In genomic region chr21:45347712-45348477, GRCh38 we compare ENCODE assay signal across 23 cellular contexts. TPM values are rescaled to one million over a fixed set of nuclear protein-coding genes. Genes with fewer than 3 reads are reported as not detected.
DNase-seq lines count a peak whose midpoint lies in the region; ATAC-seq, FAIRE-seq and TF ChIP-seq lines count a peak whose summit lies in the region.
"Had no signal": no experiment of that assay in that cellular context is flagged by ENCODE, and none has a peak within 500 bp of the region (broad histone marks: within the 10 kb centered on the region; RNA-seq: fewer than 3 reads in every experiment).

No MANE protein-coding gene starts in this region.

- no peak overlapping the region for H3K9ac ChIP-seq in H9 (ENCODE audit: extremely low read depth, insufficient read length, low read length)
- no peak overlapping the region for H3K9ac ChIP-seq in duodenal mucosa (ENCODE audit: low read depth in 1 of 2, low read length in 2 of 2)
- no peak overlapping the region for H3K9ac ChIP-seq in mesenchymal stem cell (ENCODE audit: low read length)
- no peak overlapping the region for H3K9ac ChIP-seq in Karpas-422 (ENCODE audit: low read length)

- no CpG with 5 or more reads among the region's 25 CpGs for WGBS in H9 (ENCODE audit: extremely low coverage, insufficient read length, low lambda C conversion rate)
- WGBS in mesenchymal stem cell, result 83% methylated on average over 24 of the region's 25 CpGs
- WGBS in stomach, 5 donors, result 71 to 78% (median 74%) methylated on average over 23 to 25 of the region's 25 CpGs

- no peaks in the 10 kb centered on the region for H3K9me2 ChIP-seq in Karpas-422 (replicated peaks; ENCODE audit: insufficient read depth, low read length)

- H3K23ac ChIP-seq in H9 (ENCODE audit: insufficient read length, low read depth, low read length) (no peak overlapping the region), mesenchymal stem cell (ENCODE audit: low read length in 2 of 2) (no peak overlapping the region)

- no peak for ATAC-seq in GM21825 (IDR thresholded peaks at IDR 0.05; ENCODE audit: unreplicated experiment)
- no peak for ATAC-seq in activated naive CD8-positive, alpha-beta T cell treated with anti-CD3 and anti-CD28 coated beads, Interleukin-2, amount 50 U/mL, for 24 hours
- ATAC-seq: foreskin keratinocyte had no signal

- H2BK120ac ChIP-seq in H9 (ENCODE audit: low read depth, low read length, poor library complexity, severe bottlenecking) (no peak overlapping the region), mesenchymal stem cell (ENCODE audit: low read depth, low read length) (no peak overlapping the region)

- DNase-seq in H9, result no peak
- no peak for DNase-seq in mesenchymal stem cell
- DNase-seq in stomach, result no peak
- DNase-seq in Karpas-422, result no peak
- no peak for DNase-seq in activated naive CD8-positive, alpha-beta T cell treated with anti-CD3 and anti-CD28 coated beads, Interleukin-2, amount 50 U/mL, for 24 hours
- DNase-seq in frontal cortex (ENCODE audit: low spot score in 2 of 2), result no peak
- DNase-seq: activated CD4-positive, alpha-beta T cell treated with anti-CD3 and anti-CD28 coated beads for 48 hours; activated naive CD4-positive, alpha-beta T cell treated with anti-CD3 and anti-CD28 coated beads for 36 hours; activated T-cell treated with anti-CD3 and anti-CD28 coated beads for 4 hours; AML-193; Calu3; foreskin keratinocyte; GDM1; Kasumi-1; NCI-H1436; SIG-M5; stimulated activated naive CD4-positive, alpha-beta T cell; T1000 had no signal

- FAIRE-seq in frontal cortex (lab: Jason Lieb, UNC), result no peak

- no peak overlapping the region for H3K4me2 ChIP-seq in H9 (ENCODE audit: insufficient read depth, insufficient read length, low read length)
- no peak overlapping the region for H3K4me2 ChIP-seq in mesenchymal stem cell (ENCODE audit: low read length, poor library complexity, severe bottlenecking)
- no peak overlapping the region for H3K4me2 ChIP-seq in Karpas-422 (ENCODE audit: low read depth, low read length, poor library complexity, severe bottlenecking)

- H2BK5ac ChIP-seq in H9 (ENCODE audit: insufficient read length, low read length) (no peak overlapping the region), mesenchymal stem cell (ENCODE audit: low read depth, low read length, poor library complexity, severe bottlenecking) (no peak overlapping the region)

- H4K8ac ChIP-seq in H9 (replicated peaks; ENCODE audit: insufficient read length, low read depth, low read length) (no peak overlapping the region), mesenchymal stem cell (ENCODE audit: low read length) (peak overlapping the region; percentile 80)

- intact Hi-C loops in stomach (cut with DNase I; ENCODE audit: low total_unique reads), result no loop called here

- H3K18ac ChIP-seq in H9 (ENCODE audit: insufficient read length, low read depth, low read length) (no peak overlapping the region), mesenchymal stem cell (ENCODE audit: low read depth in 1 of 2, low read length in 2 of 2) (peak overlapping the region; percentile 68 to 72)

- no peak overlapping the region for H3K4me3 Mint-ChIP-seq in H9
- no peak overlapping the region for H3K4me3 Mint-ChIP-seq in activated naive CD8-positive, alpha-beta T cell treated with anti-CD3 and anti-CD28 coated beads, Interleukin-2, amount 50 U/mL, for 24 hours
- H3K4me3 Mint-ChIP-seq: activated naive CD4-positive, alpha-beta T cell treated with anti-CD3 and anti-CD28 coated beads for 36 hours; memory B cell; neural crest cell had no signal

- no peak overlapping the region; the same call in 1 of the 2 replicates for H3K14ac ChIP-seq in H9 (ENCODE audit: insufficient read depth, low read length)
- no peak overlapping the region for H3K14ac ChIP-seq in mesenchymal stem cell (ENCODE audit: low read length in 2 of 2)

- no peak overlapping the region for H2BK12ac ChIP-seq in H9 (ENCODE audit: insufficient read length, low read depth, low read length)
- peak overlapping the region in 1 of 2 experiments; percentile 23 for H2BK12ac ChIP-seq in mesenchymal stem cell (ENCODE audit: low read length in 2 of 2)

- H4K91ac ChIP-seq in H9 (ENCODE audit: insufficient read length, low read depth, low read length), result no peak overlapping the region
- H4K91ac ChIP-seq in mesenchymal stem cell (ENCODE audit: low read length), result peak overlapping the region; percentile 84

- no peak overlapping the region for H3K27ac Mint-ChIP-seq in H9
- H3K27ac Mint-ChIP-seq in activated naive CD8-positive, alpha-beta T cell treated with anti-CD3 and anti-CD28 coated beads, Interleukin-2, amount 50 U/mL, for 24 hours, result no peak overlapping the region
- H3K27ac Mint-ChIP-seq: activated naive CD4-positive, alpha-beta T cell treated with anti-CD3 and anti-CD28 coated beads for 36 hours; memory B cell had no signal

- H3K36me3 ChIP-seq in duodenal mucosa (ENCODE audit: control insufficient read depth in 1 of 2, insufficient read depth in 2 of 2, low read length in 2 of 2) (no peaks in the 10 kb centered on the region), mesenchymal stem cell (ENCODE audit: control insufficient read depth in 1 of 2, insufficient read depth in 2 of 2, low read depth in 1 of 2, low read length in 2 of 2) (no peaks in the 10 kb centered on the region), stomach (no peaks in the 10 kb centered on the region), Karpas-422 (ENCODE audit: insufficient read depth, low read length) (no peaks in the 10 kb centered on the region)

- H3K4me3 ChIP-seq in duodenal mucosa (ENCODE audit: low read depth in 1 of 2, low read length in 2 of 2) (no peak overlapping the region), mesenchymal stem cell (ENCODE audit: insufficient read depth in 1 of 2, low read depth in 1 of 2, low read length in 2 of 2) (no peak overlapping the region), stomach (no peak overlapping the region), Karpas-422 (ENCODE audit: low read length) (no peak overlapping the region)
- H3K4me3 ChIP-seq: skin epidermis had no signal

- no peak for TF ChIP-seq EP300 in stomach (IDR thresholded peaks at IDR 0.05)

- H3K9me3 Mint-ChIP-seq in H9, result peaks cover 1 to 9% of the 10 kb centered on the region in 2 experiments; a peak in 4 of 5 replicates
- no peaks in the 10 kb centered on the region for H3K9me3 Mint-ChIP-seq in activated naive CD8-positive, alpha-beta T cell treated with anti-CD3 and anti-CD28 coated beads, Interleukin-2, amount 50 U/mL, for 24 hours
- H3K9me3 Mint-ChIP-seq: activated naive CD4-positive, alpha-beta T cell treated with anti-CD3 and anti-CD28 coated beads for 36 hours; memory B cell; neural crest cell had no signal

- TF ChIP-seq CTCF in H9 (conservative IDR thresholded peaks at IDR 0.05) (no peak), stomach (IDR thresholded peaks at IDR 0.05) (no peak)

- H3K79me1 ChIP-seq in H9 (ENCODE audit: insufficient read depth, low read depth, low read length, poor library complexity, severe bottlenecking) (no peaks in the 10 kb centered on the region), mesenchymal stem cell (replicated peaks; ENCODE audit: low read length, poor library complexity, severe bottlenecking) (no peaks in the 10 kb centered on the region)

- H3K27me3 ChIP-seq in H9 (ENCODE audit: insufficient read depth, low read length), result no peaks in the 10 kb centered on the region
- no peaks in the 10 kb centered on the region for H3K27me3 ChIP-seq in duodenal mucosa (ENCODE audit: control insufficient read depth in 1 of 2, insufficient read depth in 2 of 2, low read length in 2 of 2)
- peaks cover 0 to 13% of the 10 kb centered on the region in 2 experiments for H3K27me3 ChIP-seq in mesenchymal stem cell (ENCODE audit: control insufficient read depth in 1 of 2, insufficient read depth in 1 of 2, low read length in 2 of 2)
- H3K27me3 ChIP-seq in stomach, result peaks cover 0 to 25% (median 0%) of the 10 kb centered on the region in 3 donors
- H3K27me3 ChIP-seq in Karpas-422 (ENCODE audit: low read length), result no peaks in the 10 kb centered on the region

- TF ChIP-seq POLR2A in stomach (IDR thresholded peaks at IDR 0.05), result no peak

- H3K56ac ChIP-seq in H9 (ENCODE audit: insufficient read length, low read depth, low read length), result no peak overlapping the region

- peaks cover 7% of the 10 kb centered on the region for H3K27me3 Mint-ChIP-seq in H9 (ENCODE audit: low read depth)
- no peaks in the 10 kb centered on the region for H3K27me3 Mint-ChIP-seq in activated naive CD8-positive, alpha-beta T cell treated with anti-CD3 and anti-CD28 coated beads, Interleukin-2, amount 50 U/mL, for 24 hours

- H3K9me3 ChIP-seq in H9 (ENCODE audit: control insufficient read depth, low read depth, low read length), result no peaks in the 10 kb centered on the region
- H3K9me3 ChIP-seq in duodenal mucosa (ENCODE audit: control insufficient read depth in 1 of 2, low read length in 2 of 2), result no peaks in the 10 kb centered on the region
- H3K9me3 ChIP-seq in mesenchymal stem cell (ENCODE audit: control insufficient read depth, low read length), result no peaks in the 10 kb centered on the region
- no peaks in the 10 kb centered on the region for H3K9me3 ChIP-seq in stomach
- H3K9me3 ChIP-seq in Karpas-422 (ENCODE audit: low read length), result no peaks in the 10 kb centered on the region

- H3K4me1 ChIP-seq in H9 (ENCODE audit: insufficient read depth, low read length), result no peaks in the 10 kb centered on the region; the same call in 1 of the 2 replicates
- peaks cover 0 to 10% of the 10 kb centered on the region in 2 donors for H3K4me1 ChIP-seq in duodenal mucosa (ENCODE audit: control insufficient read depth in 1 of 2, insufficient read depth in 2 of 2, low read length in 2 of 2)
- H3K4me1 ChIP-seq in mesenchymal stem cell (ENCODE audit: control insufficient read depth, insufficient read depth, low read depth, low read length), result peaks cover 23% of the 10 kb centered on the region
- peaks cover 0 to 36% (median 9%) of the 10 kb centered on the region in 4 donors for H3K4me1 ChIP-seq in stomach
- no peaks in the 10 kb centered on the region for H3K4me1 ChIP-seq in Karpas-422 (ENCODE audit: low read length)
- H3K4me1 ChIP-seq: foreskin keratinocyte had no signal

- H2AFZ ChIP-seq in H9 (ENCODE audit: low read length) (no peak overlapping the region), mesenchymal stem cell (ENCODE audit: low read depth, low read length) (no peak overlapping the region), Karpas-422 (ENCODE audit: low read length) (no peak overlapping the region)

- H2AK5ac ChIP-seq in H9 (ENCODE audit: insufficient read length, low read length) (no peak overlapping the region), mesenchymal stem cell (ENCODE audit: low read length, severe bottlenecking) (peak overlapping the region; percentile 29)

- H3K4ac ChIP-seq in H9 (ENCODE audit: low read depth, low read length) (no peak overlapping the region), mesenchymal stem cell (ENCODE audit: low read depth in 1 of 2, low read length in 2 of 2) (peak overlapping the region; percentile 24 to 92)

- H3K27ac ChIP-seq in H9 (ENCODE audit: insufficient read length, low read depth, low read length) (no peak overlapping the region), duodenal mucosa (ENCODE audit: low read depth, low read length) (peak overlapping the region; percentile 10), mesenchymal stem cell (ENCODE audit: low read length, poor library complexity, severe bottlenecking) (no peak overlapping the region), stomach (peak overlapping the region in 4 of 5 donors; percentile 32 to 80 (median 46)), Karpas-422 (ENCODE audit: low read length) (no peak overlapping the region)
- H3K27ac ChIP-seq: foreskin keratinocyte had no signal

- no peak overlapping the region for H2BK20ac ChIP-seq in H9 (ENCODE audit: low read depth, low read length, poor library complexity, severe bottlenecking)

- H3K23me2 ChIP-seq in H9 (ENCODE audit: insufficient read length, low read depth, low read length, poor library complexity, severe bottlenecking), result no peaks in the 10 kb centered on the region

- H4K20me1 ChIP-seq in H9 (ENCODE audit: control insufficient read depth, insufficient read depth, insufficient read length) (peaks cover 3% of the 10 kb centered on the region), Karpas-422 (ENCODE audit: insufficient read depth, low read depth, low read length) (no peaks in the 10 kb centered on the region)

- H2BK15ac ChIP-seq in H9 (ENCODE audit: low read depth, low read length) (0 out of 2 replicates have a peak overlapping the region, but pooled peaks have one; percentile 2), mesenchymal stem cell (ENCODE audit: low read depth, poor library complexity, severe bottlenecking) (peak overlapping the region; percentile 55)

- peaks cover 0 to 7% of the 10 kb centered on the region in 2 experiments; a peak in 2 of 4 replicates for H3K4me1 Mint-ChIP-seq in H9
- H3K4me1 Mint-ChIP-seq in activated naive CD8-positive, alpha-beta T cell treated with anti-CD3 and anti-CD28 coated beads, Interleukin-2, amount 50 U/mL, for 24 hours, result peaks cover 4% of the 10 kb centered on the region
- H3K4me1 Mint-ChIP-seq: memory B cell had no signal

- H3T11ph ChIP-seq in H9 (ENCODE audit: low read length), result no peak overlapping the region

- H4K5ac ChIP-seq in H9 (ENCODE audit: insufficient read length, low read depth, low read length), result no peak overlapping the region

- H3K36me3 Mint-ChIP-seq in H9 (ENCODE audit: insufficient read depth in 1 of 3, low read depth in 3 of 3), result no peaks in the 10 kb centered on the region
- H3K36me3 Mint-ChIP-seq in activated naive CD8-positive, alpha-beta T cell treated with anti-CD3 and anti-CD28 coated beads, Interleukin-2, amount 50 U/mL, for 24 hours (ENCODE audit: low read depth), result no peaks in the 10 kb centered on the region
- H3K36me3 Mint-ChIP-seq: memory B cell had no signal

- H3K79me2 ChIP-seq in H9 (ENCODE audit: insufficient read depth, low read length) (no peaks in the 10 kb centered on the region), Karpas-422 (ENCODE audit: low read length) (no peaks in the 10 kb centered on the region)

RNA-seq across cellular contexts. Expression of gene COL18A1, which starts 57.1 kb away (rescaled TPM):
- total RNA-seq in H9 (2021), result 232 and 234 TPM in 2 replicates
- 330 TPM for polyA plus RNA-seq in mesenchymal stem cell (2013, experiment 1 of 2)
- 322 TPM for polyA plus RNA-seq in mesenchymal stem cell (2013, experiment 2 of 2)
- total RNA-seq in stomach, result 100 to 1,000 TPM in 1 of 5 donors, 10 to 100 TPM in 4; 19.8 to 212 (median 34.9) TPM
- polyA plus RNA-seq in stomach, result 10 to 100 TPM; 20.0 to 34.3 (median 20.7) TPM
- 0.11 and 0.36 TPM in 2 replicates for total RNA-seq in Karpas-422 (2014; rRNA removed; shearing (Covaris generic); ENCODE audit: low replicate concordance)
- total RNA-seq in frontal cortex, result 11.4 TPM

Comparison
In these comparisons a context has a peak if more than half of its experiments do, and no peak if none do; other contexts are left out.
1. H3K27ac ChIP-seq: peak in duodenal mucosa (single experiment) and stomach (4 of 5); none in H9 (single experiment), mesenchymal stem cell (single experiment) and Karpas-422 (single experiment).